In genomic region chr10:133467286-133467911, GRCh38 we compare ENCODE assay signal across 22 cellular contexts. TPM values are rescaled to one million over a fixed set of nuclear protein-coding genes. Genes with fewer than 3 reads are reported as not detected.
A peak's percentile ranks its signal among the peaks of the same experiment; 100 is the strongest.
DNase-seq lines count a peak whose midpoint lies in the region.
"Had no signal": no experiment of that assay in that cellular context is flagged by ENCODE, and none has a peak within 500 bp of the region (broad histone marks: within the 10 kb centered on the region; RNA-seq: fewer than 3 reads in every experiment).

No MANE protein-coding gene starts in this region.

- no peaks in the 10 kb centered on the region for H3K27me3 ChIP-seq in H7 (ENCODE audit: control insufficient read depth, insufficient read depth, low read length)
- no peaks in the 10 kb centered on the region for H3K27me3 ChIP-seq in trophoblast cell (ENCODE audit: insufficient read depth, low read length)
- H3K27me3 ChIP-seq: BLaER1 treated with 17β-estradiol and CSF1 and Interleukin-3, amounts not matched to agents 10 nM and 100 nM had no signal

- H3K79me2 ChIP-seq in trophoblast cell (ENCODE audit: control insufficient read depth, insufficient read depth, low read length, poor library complexity), result no peaks in the 10 kb centered on the region

- no peak overlapping the region for H2AFZ ChIP-seq in trophoblast cell (ENCODE audit: insufficient read depth, low read length, poor library complexity)

- H3K79me1 ChIP-seq in trophoblast cell (ENCODE audit: low read length), result no peaks in the 10 kb centered on the region

- no peak overlapping the region for H3K27ac ChIP-seq in trophoblast cell (ENCODE audit: low read depth, low read length)
- H3K27ac ChIP-seq: BLaER1 treated with 17β-estradiol and CSF1 and Interleukin-3, amounts not matched to agents 10 nM and 100 nM had no signal

- no peak overlapping the region for H3K9ac ChIP-seq in trophoblast cell (ENCODE audit: low read length)
- H3K9ac ChIP-seq: BLaER1 treated with 17β-estradiol and CSF1 and Interleukin-3, amounts not matched to agents 10 nM and 100 nM had no signal

- peaks cover 53% of the 10 kb centered on the region for H3K9me3 ChIP-seq in trophoblast cell (ENCODE audit: insufficient read depth, low read depth, low read length)
- H3K9me3 ChIP-seq: HAP-1 had no signal

- H3K4ac ChIP-seq in trophoblast cell (ENCODE audit: low read depth, low read length), result no peak overlapping the region

- no peak overlapping the region for H4K8ac ChIP-seq in trophoblast cell (ENCODE audit: low read depth, low read length)

- H3K4me1 ChIP-seq in trophoblast cell (ENCODE audit: control insufficient read depth in 1 of 2, insufficient read depth in 2 of 2, low read length in 2 of 2), result no peaks in the 10 kb centered on the region
- H3K4me1 ChIP-seq: HAP-1 had no signal

- H3K14ac ChIP-seq in trophoblast cell (ENCODE audit: low read length), result no peak overlapping the region

- peak; percentile 2 for DNase-seq in activated CD4-positive, alpha-beta T cell treated with anti-CD3 and anti-CD28 coated beads, Interleukin-2, amount 10 ng/mL, durations not matched to agents 7 days and 5 days
- DNase-seq in activated CD4-positive, alpha-beta T cell treated with anti-CD3 and anti-CD28 coated beads for 1 hour, result no peak
- DNase-seq in H7 (peak; percentile 26), epidermal melanocyte (ENCODE audit: insufficient read length, low spot score) (peak; percentile 11), trophoblast cell (no peak), AG08395 (ENCODE audit: low spot score) (no peak), DMS79 treated with DMSO at 0.1 percent for 48 hours (lab: John Stamatoyannopoulos, UW) (no peak)
- no peak for DNase-seq in activated naive CD4-positive, alpha-beta T cell treated with Interleukin-2 at 50 U/mL for 16 hours
- DNase-seq: CD8-positive, alpha-beta memory T cell; GDM1; KG1; NCI-H1417 treated with DMSO at 0.1 percent for 48 hours; NCI-H2029 treated with DMSO at 0.1 percent for 48 hours; NCI-H2171 treated with DMSO at 0.1 percent for 48 hours; NCI-H446 treated with DMSO at 0.1 percent for 48 hours; NCI-H748 treated with DMSO at 0.1 percent for 48 hours; OCI-M1; RPMI8226 had no signal

- no peak overlapping the region for H2BK12ac ChIP-seq in trophoblast cell (ENCODE audit: low read length)

- CTCF ChIA-PET in activated CD4-positive, alpha-beta T cell treated with anti-CD3 and anti-CD28 coated beads, Interleukin-2, amount 10 ng/mL, durations not matched to agents 7 days and 5 days (lab: Charles Lee), result no interaction called here

- H3K4me3 ChIP-seq in H7 (ENCODE audit: insufficient read depth, low read depth, low read length), result no peak overlapping the region
- H3K4me3 ChIP-seq in trophoblast cell (ENCODE audit: low read depth, low read length), result peak overlapping the region; percentile 30
- H3K4me3 ChIP-seq: BLaER1 treated with 17β-estradiol and CSF1 and Interleukin-3, amounts not matched to agents 10 nM and 100 nM; GM12878; HAP-1 had no signal

- no peak overlapping the region for H4K91ac ChIP-seq in trophoblast cell (ENCODE audit: low read depth, low read length)

- peak overlapping the region; percentile 19 for H3K27ac Mint-ChIP-seq in activated CD4-positive, alpha-beta T cell treated with anti-CD3 and anti-CD28 coated beads, Interleukin-2, amount 10 ng/mL, durations not matched to agents 7 days and 5 days

- no peak overlapping the region for H4K12ac ChIP-seq in trophoblast cell (ENCODE audit: low read depth, low read length)

- no CpG with 5 or more reads among the region's 17 CpGs for WGBS in trophoblast cell (ENCODE audit: extremely low coverage, insufficient coverage, insufficient read length)

- no peak overlapping the region for H3K23ac ChIP-seq in trophoblast cell (ENCODE audit: low read length)

- no peak overlapping the region for H2BK120ac ChIP-seq in trophoblast cell (ENCODE audit: insufficient read depth, low read length, poor library complexity)

- H2BK5ac ChIP-seq in trophoblast cell (ENCODE audit: low read depth, low read length, poor library complexity), result no peak overlapping the region

- H3K4me2 ChIP-seq in trophoblast cell (ENCODE audit: low read length), result no peak overlapping the region
- H3K4me2 ChIP-seq: BLaER1 treated with 17β-estradiol and CSF1 and Interleukin-3, amounts not matched to agents 10 nM and 100 nM had no signal

- H3K18ac ChIP-seq in trophoblast cell (ENCODE audit: low read length), result no peak overlapping the region

- H3K36me3 ChIP-seq in H7 (replicated peaks; ENCODE audit: control insufficient read depth, insufficient read depth, low read length), result no peaks in the 10 kb centered on the region
- H3K36me3 ChIP-seq in trophoblast cell (ENCODE audit: control insufficient read depth in 1 of 2, insufficient read depth in 2 of 2, low read length in 2 of 2), result no peaks in the 10 kb centered on the region
- H3K36me3 ChIP-seq: BLaER1 treated with 17β-estradiol and CSF1 and Interleukin-3, amounts not matched to agents 10 nM and 100 nM; HAP-1 had no signal

- H3K4me1 Mint-ChIP-seq in activated CD4-positive, alpha-beta T cell treated with anti-CD3 and anti-CD28 coated beads, Interleukin-2, amount 10 ng/mL, durations not matched to agents 7 days and 5 days, result no peaks in the 10 kb centered on the region

- no peak overlapping the region for H3K4me3 Mint-ChIP-seq in activated CD4-positive, alpha-beta T cell treated with anti-CD3 and anti-CD28 coated beads, Interleukin-2, amount 10 ng/mL, durations not matched to agents 7 days and 5 days
- H3K4me3 Mint-ChIP-seq: CD8-positive, alpha-beta memory T cell had no signal

- H2AK5ac ChIP-seq in trophoblast cell (ENCODE audit: low read length), result no peak overlapping the region

- POLR2A ChIA-PET in activated CD4-positive, alpha-beta T cell treated with anti-CD3 and anti-CD28 coated beads, Interleukin-2, amount 10 ng/mL, durations not matched to agents 7 days and 5 days (lab: Charles Lee), result no interaction called here

- H3K9me3 Mint-ChIP-seq in activated CD4-positive, alpha-beta T cell treated with anti-CD3 and anti-CD28 coated beads, Interleukin-2, amount 10 ng/mL, durations not matched to agents 7 days and 5 days, result no peaks in the 10 kb centered on the region

- H3K36me3 Mint-ChIP-seq in activated CD4-positive, alpha-beta T cell treated with anti-CD3 and anti-CD28 coated beads, Interleukin-2, amount 10 ng/mL, durations not matched to agents 7 days and 5 days (ENCODE audit: low read depth), result no peaks in the 10 kb centered on the region

- peaks cover 10% of the 10 kb centered on the region for H3K27me3 Mint-ChIP-seq in activated CD4-positive, alpha-beta T cell treated with anti-CD3 and anti-CD28 coated beads, Interleukin-2, amount 10 ng/mL, durations not matched to agents 7 days and 5 days
- H3K27me3 Mint-ChIP-seq: CD8-positive, alpha-beta memory T cell had no signal

RNA-seq across cellular contexts. Expression of gene SCART1, which starts 13.7 kb away (rescaled TPM):
- 1 to 10 TPM; 3.7 to 4.5 TPM for total RNA-seq in activated CD4-positive, alpha-beta T cell treated with anti-CD3 and anti-CD28 coated beads, Interleukin-2, amount 10 ng/mL, durations not matched to agents 7 days and 5 days
- total RNA-seq in H7 (2014; rRNA removed; shearing (Covaris generic)), result 0.03 and 0.44 TPM in 2 replicates
- polyA plus RNA-seq in trophoblast cell (2013), result 0.35 and 0.36 TPM in 2 replicates
- total RNA-seq: A172 had no signal

RNA-seq across cellular contexts. Expression of gene SPRN, which starts 43.0 kb away (rescaled TPM):
- not detected for total RNA-seq in activated CD4-positive, alpha-beta T cell treated with anti-CD3 and anti-CD28 coated beads, Interleukin-2, amount 10 ng/mL, durations not matched to agents 7 days and 5 days
- 0.18 TPM in 1 of 2 replicates, not detected in the other for total RNA-seq in H7 (2014; rRNA removed; shearing (Covaris generic))
- polyA plus RNA-seq in trophoblast cell (2013), result 0.01 TPM in 1 of 2 replicates, not detected in the other
- total RNA-seq: A172; CD8-positive, alpha-beta memory T cell; GM12878 had no signal

RNA-seq across cellular contexts. Expression of gene CYP2E1, which starts 59.8 kb away (rescaled TPM):
- under 1 TPM; 0.48 to 0.79 TPM for total RNA-seq in activated CD4-positive, alpha-beta T cell treated with anti-CD3 and anti-CD28 coated beads, Interleukin-2, amount 10 ng/mL, durations not matched to agents 7 days and 5 days
- 0.90 and 1.2 TPM in 2 replicates for total RNA-seq in H7 (2014; rRNA removed; shearing (Covaris generic))
- 1.4 and 1.7 TPM in 2 replicates for polyA plus RNA-seq in trophoblast cell (2013)
- total RNA-seq: A172 had no signal

Comparison
In these comparisons a context has a peak if more than half of its experiments do, and no peak if none do; other contexts are left out.
1. DNase-seq: peak in activated CD4-positive, alpha-beta T cell treated with anti-CD3 and anti-CD28 coated beads, Interleukin-2, amount 10 ng/mL, durations not matched to agents 7 days and 5 days (single experiment), H7 (single experiment) and epidermal melanocyte (single experiment); none in activated CD4-positive, alpha-beta T cell treated with anti-CD3 and anti-CD28 coated beads for 1 hour (single experiment), trophoblast cell (0 of 2), activated naive CD4-positive, alpha-beta T cell treated with Interleukin-2 at 50 U/mL for 16 hours (single experiment), AG08395 (single experiment) and DMS79 treated with DMSO at 0.1 percent for 48 hours (single experiment).